ENCODE assay signal across 1 cellular context in the genomic region with DNA sequence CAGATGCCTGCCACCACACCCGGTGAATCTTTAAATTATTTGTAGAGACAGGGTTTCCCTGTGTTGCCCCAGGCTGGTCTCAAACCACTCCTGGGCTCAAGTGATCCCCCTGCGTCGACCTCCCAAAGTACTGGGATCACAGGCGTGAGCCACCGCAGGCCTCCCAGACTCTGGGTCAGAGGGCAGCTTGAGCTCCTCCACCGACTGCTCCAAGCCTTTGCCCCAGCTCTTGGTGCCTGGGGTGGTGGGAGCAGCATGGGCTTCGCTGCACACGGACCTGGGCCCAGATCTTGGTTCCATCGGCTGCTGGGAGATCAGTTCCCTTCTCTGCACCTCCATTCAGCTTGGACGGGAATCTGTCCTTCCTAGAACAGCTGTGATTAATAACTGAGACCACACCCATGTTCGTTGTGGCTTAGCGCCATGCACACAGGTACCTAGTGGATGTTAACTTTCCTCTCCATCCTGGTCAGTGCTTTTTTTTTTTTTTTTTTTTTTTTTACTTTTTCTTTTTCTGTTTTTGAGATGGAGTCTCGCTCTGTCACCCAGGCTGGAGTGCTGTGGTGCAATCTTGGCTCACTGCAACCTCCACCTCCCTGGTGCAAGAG.
TF ChIP-seq lines count a peak whose summit lies in the region.

No MANE protein-coding gene starts in this region.

TF ChIP-seq in HepG2, 621 proteins besides CTCF, POLR2A, EP300 and RAD21 (continued from another document):
- TF ChIP-seq ZMAT5 (CRISPR knock-in tag; IDR thresholded peaks at IDR 0.05; ENCODE audit: borderline replicate concordance, low read depth): no peak
- TF ChIP-seq, protein P1, sequence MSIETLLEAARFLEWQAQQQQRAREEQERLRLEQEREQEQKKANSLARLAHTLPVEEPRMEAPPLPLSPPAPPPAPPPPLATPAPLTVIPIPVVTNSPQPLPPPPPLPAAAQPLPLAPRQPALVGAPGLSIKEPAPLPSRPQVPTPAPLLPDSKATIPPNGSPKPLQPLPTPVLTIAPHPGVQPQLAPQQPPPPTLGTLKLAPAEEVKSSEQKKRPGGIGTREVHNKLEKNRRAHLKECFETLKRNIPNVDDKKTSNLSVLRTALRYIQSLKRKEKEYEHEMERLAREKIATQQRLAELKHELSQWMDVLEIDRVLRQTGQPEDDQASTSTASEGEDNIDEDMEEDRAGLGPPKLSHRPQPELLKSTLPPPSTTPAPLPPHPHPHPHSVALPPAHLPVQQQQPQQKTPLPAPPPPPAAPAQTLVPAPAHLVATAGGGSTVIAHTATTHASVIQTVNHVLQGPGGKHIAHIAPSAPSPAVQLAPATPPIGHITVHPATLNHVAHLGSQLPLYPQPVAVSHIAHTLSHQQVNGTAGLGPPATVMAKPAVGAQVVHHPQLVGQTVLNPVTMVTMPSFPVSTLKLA (IDR thresholded peaks at IDR 0.05): no peak
- no peak for TF ChIP-seq ARNT (IDR thresholded peaks at IDR 0.05)
- TF ChIP-seq SP5 (CRISPR knock-in tag; IDR thresholded peaks at IDR 0.05; ENCODE audit: borderline replicate concordance, low read depth): no peak
- no peak for TF ChIP-seq ZNF597 (CRISPR knock-in tag; IDR thresholded peaks at IDR 0.05)
- no peak for TF ChIP-seq SOX6 (IDR thresholded peaks at IDR 0.05)
- no peak for TF ChIP-seq SOX6 (CRISPR knock-in tag; IDR thresholded peaks at IDR 0.05)
- TF ChIP-seq E2F5 (CRISPR knock-in tag; conservative IDR thresholded peaks at IDR 0.05): no peak
- no peak for TF ChIP-seq ZNF678 (CRISPR knock-in tag; IDR thresholded peaks at IDR 0.05)
- no peak for TF ChIP-seq MTF2 (CRISPR knock-in tag; IDR thresholded peaks at IDR 0.05; ENCODE audit: borderline replicate concordance)
- TF ChIP-seq ZNF143 (CRISPR knock-in tag; IDR thresholded peaks at IDR 0.05): no peak
TF ChIP-seq in HepG2: peak in this region for 0.
